ENCODE assay signal across 8 cellular contexts in genomic region chr6:37566209-37566859, GRCh38.
DNase-seq lines count a peak whose midpoint lies in the region; ATAC-seq and TF ChIP-seq lines count a peak whose summit lies in the region.

No MANE protein-coding gene starts in this region.

- H3K4me1 Mint-ChIP-seq in CD8-positive, alpha-beta T cell (ENCODE audit: low read depth): peaks cover 13% of the 10 kb centered on the region

- peak overlapping the region; percentile 2 for H3K4me3 ChIP-seq in CD8-positive, alpha-beta T cell (ENCODE audit: low read depth, low read length)
- H3K4me3 ChIP-seq in left lung: no peak overlapping the region

- intact Hi-C loops in CD8-positive, alpha-beta T cell (cut with DNase I, micrococcal nuclease): loop anchor here (1.0 to 5.0 kb wide), 7 partner anchors 49 to 934 kb away; no protein-coding TSS in a partner anchor
- intact Hi-C loops in left lung (cut with DNase I): no loop called here

- H3K27ac ChIP-seq in CD8-positive, alpha-beta T cell (ENCODE audit: low read depth, low read length): no peak overlapping the region
- no peak overlapping the region for H3K27ac ChIP-seq in left lung

- H3K36me3 Mint-ChIP-seq in CD8-positive, alpha-beta T cell: no peaks in the 10 kb centered on the region

- no peaks in the 10 kb centered on the region for H3K27me3 ChIP-seq in CD8-positive, alpha-beta T cell (ENCODE audit: insufficient read depth, low read length)
- H3K27me3 ChIP-seq in left lung: peaks cover 21 to 91% of the 10 kb centered on the region in 2 donors

- peak; percentile 95 for ATAC-seq in CD8-positive, alpha-beta T cell
- ATAC-seq in GM21723 (IDR thresholded peaks at IDR 0.05; ENCODE audit: unreplicated experiment) (peak; percentile 44), left lung (peak; percentile 93)

- H3K9me3 ChIP-seq in CD8-positive, alpha-beta T cell (ENCODE audit: low read length): no peaks in the 10 kb centered on the region
- no peaks in the 10 kb centered on the region for H3K9me3 ChIP-seq in left lung

- peak; percentile 94 for TF ChIP-seq CTCF in CD8-positive, alpha-beta T cell (IDR thresholded peaks at IDR 0.05)
- peak; percentile 69 to 80 for TF ChIP-seq CTCF in left lung (IDR thresholded peaks at IDR 0.05)

- CTCF ChIA-PET in CD8-positive, alpha-beta T cell (lab: Charles Lee): interaction anchor here (0.7 to 13.1 kb wide), 35 partner anchors 10 to 294 kb away, joined by 3 to 191 read pairs (median 5); no protein-coding TSS in a partner anchor

- H3K9me3 Mint-ChIP-seq in CD8-positive, alpha-beta T cell: no peaks in the 10 kb centered on the region

- H3K27ac Mint-ChIP-seq in CD8-positive, alpha-beta T cell: no peak overlapping the region

- H3K27me3 Mint-ChIP-seq in CD8-positive, alpha-beta T cell (ENCODE audit: low read depth): no peaks in the 10 kb centered on the region

- no peaks in the 10 kb centered on the region for H3K36me3 ChIP-seq in CD8-positive, alpha-beta T cell (ENCODE audit: insufficient read depth, low read length)
- no peaks in the 10 kb centered on the region for H3K36me3 ChIP-seq in left lung

- peak; percentile 41 to 89 (median 68) for DNase-seq in CD8-positive, alpha-beta T cell
- DNase-seq in NCI-H1694 (lab: John Stamatoyannopoulos, UW): peak; percentile 69
- peak; percentile 86 for DNase-seq in activated CD4-positive, CD25-positive, alpha-beta regulatory T cell treated with anti-CD3 and anti-CD28 coated beads, Interleukin-2, amount 50 U/mL, for 72 hours
- DNase-seq in central memory CD4-positive, alpha-beta T cell: peak; percentile 59
- DNase-seq in left lung: peak in 1 of 2 donors; percentile 85
- DNase-seq in stimulated activated CD4-positive, alpha-beta T cell treated with anti-CD3 and anti-CD28 coated beads, Interleukin-4, amount 100 ng/mL, for 48 hours (ENCODE audit: low read depth in 2 of 2): peak; percentile 56 to 75
- no peak for DNase-seq in ureter (ENCODE audit: low spot score)

- POLR2A ChIA-PET in CD8-positive, alpha-beta T cell (lab: Charles Lee): interaction anchor here (0.6 to 1.1 kb wide), 3 partner anchors 11 to 241 kb away, joined by 3 to 4 read pairs (median 3); no protein-coding TSS in a partner anchor

- H3K4me1 ChIP-seq in CD8-positive, alpha-beta T cell (ENCODE audit: insufficient read depth, low read length): peaks cover 3% of the 10 kb centered on the region
- peaks cover 0 to 4% of the 10 kb centered on the region in 2 donors for H3K4me1 ChIP-seq in left lung

- peak overlapping the region; percentile 39 for H3K4me3 Mint-ChIP-seq in CD8-positive, alpha-beta T cell

Comparison
In these comparisons a context has a peak if more than half of its experiments do, and no peak if none do; other contexts are left out.
1. ATAC-seq: peak in every context shown above with its lines; median percentile 95 in CD8-positive, alpha-beta T cell; 93 in left lung; 44 in GM21723.
2. intact Hi-C loops: an anchor here in CD8-positive, alpha-beta T cell (1.0 to 5.0 kb wide); none called in left lung.